8 cellular contexts compared by ENCODE assay signal in the genomic region with DNA sequence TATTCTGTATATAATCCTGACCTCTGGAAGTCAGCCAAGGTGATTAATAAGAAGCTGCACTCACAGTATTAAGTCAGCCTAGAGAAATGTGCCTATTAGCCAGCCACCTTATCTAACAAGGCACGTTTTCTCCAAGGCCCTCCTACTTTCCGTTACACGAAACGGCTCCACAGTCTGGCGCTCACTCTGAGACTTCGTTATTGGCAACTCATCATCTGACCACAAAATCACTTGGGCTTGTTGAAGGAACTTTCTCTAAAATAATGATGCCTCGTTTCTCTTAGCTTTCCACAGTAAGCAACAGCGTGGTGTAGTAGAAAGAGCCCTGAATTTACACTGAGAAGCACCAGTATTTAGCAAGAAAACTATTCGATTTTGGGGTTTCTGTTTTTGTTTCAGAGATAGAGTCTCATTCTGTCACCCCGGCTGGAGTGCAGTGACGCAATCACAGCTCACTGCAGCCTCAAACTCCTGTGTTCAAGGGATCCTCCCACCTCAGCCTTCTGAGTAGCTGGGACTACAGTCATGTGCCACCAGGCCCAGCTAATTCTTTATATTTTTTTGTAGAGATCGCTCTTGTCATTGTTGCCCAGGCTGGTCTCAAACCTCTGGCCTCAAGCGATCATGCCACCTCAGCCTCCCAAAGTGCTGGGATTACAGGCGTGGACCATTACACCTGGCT. TPM values are rescaled to one million over a fixed set of nuclear protein-coding genes. Genes with fewer than 3 reads are reported as not detected.
DNase-seq lines count a peak whose midpoint lies in the region; ATAC-seq and TF ChIP-seq lines count a peak whose summit lies in the region.

No MANE protein-coding gene starts in this region.

- no peak overlapping the region for H3K9ac ChIP-seq in subcutaneous abdominal adipose tissue (ENCODE audit: low read length in 5 of 5)

- H3K4me1 ChIP-seq in foreskin keratinocyte (no peaks in the 10 kb centered on the region), subcutaneous abdominal adipose tissue (ENCODE audit: control insufficient read depth in 5 of 5, insufficient read depth in 5 of 5, low read length in 5 of 5) (peaks cover 0 to 17% (median 15%) of the 10 kb centered on the region in 5 donors)

- H3K27me3 Mint-ChIP-seq in CD14-positive monocyte (ENCODE audit: low read depth in 3 of 3) (no peaks in the 10 kb centered on the region), endothelial cell (ENCODE audit: unreplicated experiment) (peaks cover 3% of the 10 kb centered on the region)
- no peaks in the 10 kb centered on the region for H3K27me3 Mint-ChIP-seq in activated CD4-positive, alpha-beta T cell treated with anti-CD3 and anti-CD28 coated beads for 36 hours

- H3K36me3 Mint-ChIP-seq in CD14-positive monocyte (no peaks in the 10 kb centered on the region), endothelial cell (ENCODE audit: low read depth, unreplicated experiment) (no peaks in the 10 kb centered on the region)
- H3K36me3 Mint-ChIP-seq in activated CD4-positive, alpha-beta T cell treated with anti-CD3 and anti-CD28 coated beads for 36 hours (ENCODE audit: low read depth): no peaks in the 10 kb centered on the region

- H3K4me3 Mint-ChIP-seq in CD14-positive monocyte: peak overlapping the region; percentile 72 to 88
- peak overlapping the region; percentile 56 for H3K4me3 Mint-ChIP-seq in activated CD4-positive, alpha-beta T cell treated with anti-CD3 and anti-CD28 coated beads for 36 hours
- no peak overlapping the region for H3K4me3 Mint-ChIP-seq in endothelial cell (ENCODE audit: unreplicated experiment)

- peaks cover 7% of the 10 kb centered on the region for H3K27me3 ChIP-seq in foreskin keratinocyte
- peaks cover 0 to 2% (median 0%) of the 10 kb centered on the region in 5 donors for H3K27me3 ChIP-seq in subcutaneous abdominal adipose tissue (ENCODE audit: control insufficient read depth in 5 of 5, insufficient read depth in 4 of 5, low read length in 5 of 5)

- no peak for TF ChIP-seq CTCF in CD14-positive monocyte (IDR thresholded peaks at IDR 0.05)
- TF ChIP-seq CTCF in foreskin keratinocyte (conservative IDR thresholded peaks at IDR 0.05): no peak
- TF ChIP-seq CTCF in endothelial cell (IDR thresholded peaks at IDR 0.05; ENCODE audit: unreplicated experiment): no peak

- POLR2A ChIA-PET in activated CD4-positive, alpha-beta T cell treated with anti-CD3 and anti-CD28 coated beads for 36 hours (lab: Charles Lee): interaction anchor here (0.6 to 1.3 kb wide), 2 partner anchors 18 to 403 kb away, joined by 3 to 5 read pairs; no protein-coding TSS in a partner anchor

- H3K4me3 ChIP-seq in subcutaneous abdominal adipose tissue (ENCODE audit: low read depth in 1 of 5, low read length in 5 of 5): peak overlapping the region in 2 of 5 donors; percentile 8 to 19

- intact Hi-C loops in CD14-positive monocyte (cut with micrococcal nuclease): no loop called here
- intact Hi-C loops in activated CD4-positive, alpha-beta T cell treated with anti-CD3 and anti-CD28 coated beads for 36 hours (cut with DNase I, micrococcal nuclease): loop anchor here (1.0 kb wide), 4 partner anchors 16 to 343 kb away; partner anchors contain the start of gene EPG5 (in 1 of the 2)

- no peak overlapping the region for H3K27ac ChIP-seq in foreskin keratinocyte
- peak overlapping the region; percentile 29 for H3K27ac ChIP-seq in subcutaneous abdominal adipose tissue (ENCODE audit: low read depth, low read length)

- no peaks in the 10 kb centered on the region for H3K9me3 Mint-ChIP-seq in CD14-positive monocyte
- H3K9me3 Mint-ChIP-seq in activated CD4-positive, alpha-beta T cell treated with anti-CD3 and anti-CD28 coated beads for 36 hours (ENCODE audit: low read depth): no peaks in the 10 kb centered on the region
- no peaks in the 10 kb centered on the region for H3K9me3 Mint-ChIP-seq in endothelial cell (ENCODE audit: unreplicated experiment)

- H3K9me3 ChIP-seq in subcutaneous abdominal adipose tissue (ENCODE audit: control insufficient read depth in 5 of 5, low read length in 5 of 5): no peaks in the 10 kb centered on the region

- H3K27ac Mint-ChIP-seq in CD14-positive monocyte: peak overlapping the region; percentile 83 to 95 (median 92)
- H3K27ac Mint-ChIP-seq in activated CD4-positive, alpha-beta T cell treated with anti-CD3 and anti-CD28 coated beads for 36 hours: peak overlapping the region; percentile 85
- H3K27ac Mint-ChIP-seq in endothelial cell (ENCODE audit: unreplicated experiment): no peak overlapping the region

- DNase-seq in CD14-positive monocyte (ENCODE audit: low spot score): peak; percentile 68
- DNase-seq in activated CD4-positive, alpha-beta T cell treated with anti-CD3 and anti-CD28 coated beads for 36 hours: peak; percentile 79
- DNase-seq in foreskin keratinocyte: peak in 1 of 2 donors; percentile 33
- no peak for DNase-seq in germinal center (ENCODE audit: low spot score)
- DNase-seq in midbrain (lab: John Stamatoyannopoulos, UW): no peak
- DNase-seq in endothelial cell (ENCODE audit: low spot score): no peak

- CTCF ChIA-PET in activated CD4-positive, alpha-beta T cell treated with anti-CD3 and anti-CD28 coated beads for 36 hours (lab: Charles Lee): interaction anchor here (0.7 to 3.1 kb wide), 11 partner anchors 13 to 304 kb away, joined by 3 to 23 read pairs (median 4); no protein-coding TSS in a partner anchor

- no peaks in the 10 kb centered on the region for H3K36me3 ChIP-seq in subcutaneous abdominal adipose tissue (ENCODE audit: control insufficient read depth in 5 of 5, insufficient read depth in 5 of 5, low read length in 5 of 5)

- ATAC-seq in HG03135 (IDR thresholded peaks at IDR 0.05; ENCODE audit: unreplicated experiment): peak; percentile 42
- peak; percentile 73 for ATAC-seq in activated CD4-positive, alpha-beta T cell treated with anti-CD3 and anti-CD28 coated beads for 36 hours
- ATAC-seq in foreskin keratinocyte: peak; percentile 38

- H3K4me1 Mint-ChIP-seq in CD14-positive monocyte (peaks cover 49% of the 10 kb centered on the region), endothelial cell (ENCODE audit: unreplicated experiment) (peaks cover 14% of the 10 kb centered on the region)
- peaks cover 63% of the 10 kb centered on the region for H3K4me1 Mint-ChIP-seq in activated CD4-positive, alpha-beta T cell treated with anti-CD3 and anti-CD28 coated beads for 36 hours

RNA-seq across cellular contexts. Expression of gene SLC14A1, which starts 53.6 kb away (rescaled TPM):
- not detected for polyA plus RNA-seq in CD14-positive monocyte
- total RNA-seq in activated CD4-positive, alpha-beta T cell treated with anti-CD3 and anti-CD28 coated beads for 36 hours: 1 to 10 TPM; 1.3 to 1.5 TPM
- 0.25 TPM in 1 of 2 replicates, not detected in the other for total RNA-seq in foreskin keratinocyte
- 0.01 and 0.21 TPM in 2 replicates for polyA plus RNA-seq in foreskin keratinocyte
- 0.36 TPM for total RNA-seq in endothelial cell (ENCODE audit: unreplicated experiment)

RNA-seq across cellular contexts. Expression of gene SLC14A2, which starts 55.1 kb away (rescaled TPM):
- polyA plus RNA-seq in CD14-positive monocyte (not detected), foreskin keratinocyte (not detected in 2 replicates)
- total RNA-seq in activated CD4-positive, alpha-beta T cell treated with anti-CD3 and anti-CD28 coated beads for 36 hours: under 1 TPM; 0.09 to 0.11 TPM
- total RNA-seq in foreskin keratinocyte (not detected in 2 replicates), endothelial cell (ENCODE audit: unreplicated experiment) (0.31 TPM)

Comparison
In these comparisons a context has a peak if more than half of its experiments do, and no peak if none do; other contexts are left out.
1. DNase-seq: peak in CD14-positive monocyte (single experiment) and activated CD4-positive, alpha-beta T cell treated with anti-CD3 and anti-CD28 coated beads for 36 hours (single experiment); none in germinal center (single experiment), midbrain (single experiment) and endothelial cell (single experiment).
2. intact Hi-C loops: an anchor here in activated CD4-positive, alpha-beta T cell treated with anti-CD3 and anti-CD28 coated beads for 36 hours (1.0 kb wide); none called in CD14-positive monocyte.
3. Peak in every context shown above with its lines, with median percentiles within 50 percentile points of each other: ATAC-seq.